Comparison of ENCODE assay signal across 15 cellular contexts in the genomic region with DNA sequence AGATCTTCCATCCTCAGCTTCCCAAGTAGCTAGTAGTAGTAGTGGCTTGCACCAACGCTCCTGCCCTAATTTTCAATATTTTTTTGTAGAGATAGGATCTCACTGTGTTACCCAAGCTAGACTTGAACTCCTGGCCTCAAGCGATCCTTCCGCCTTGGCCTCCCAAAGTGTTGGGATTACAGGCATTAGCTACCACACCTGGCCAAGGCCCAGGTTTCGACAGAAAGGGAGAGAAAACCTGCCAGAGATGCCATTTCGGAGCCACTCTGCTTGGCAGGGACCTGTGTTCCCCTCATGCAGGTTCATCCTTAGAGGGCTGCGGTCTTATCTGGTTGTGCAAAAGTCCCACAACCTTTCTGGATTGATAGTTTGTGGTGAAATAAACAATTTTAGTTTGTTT. TPM values are rescaled to one million over a fixed set of nuclear protein-coding genes. Genes with fewer than 3 reads are reported as not detected.
"Had no signal": no experiment of that assay in that cellular context is flagged by ENCODE, and none has a peak within 500 bp of the region (broad histone marks: within the 10 kb centered on the region; RNA-seq: fewer than 3 reads in every experiment).

No MANE protein-coding gene starts in this region.

- H3K4me3 Mint-ChIP-seq: naive thymus-derived CD4-positive, alpha-beta T cell; natural killer cell treated with Interleukin-12 subunit alpha and Interleukin-12 subunit beta and Interleukin-15 and Interleukin-18, amount 100 ng/mL, for 72 hours; stimulated activated memory B cell treated with anti-CD40 and anti-IgM and Interleukin-4, amounts not matched to agents 10 μg/mL and 1 μg/mL and 100 μg/mL, for 72 hours; stimulated activated naive CD8-positive, alpha-beta T cell treated with anti-CD3 and anti-CD28 coated beads, Interleukin-15, amount 100 ng/mL, for 72 hours had no signal

- H3K36me3 Mint-ChIP-seq: naive thymus-derived CD4-positive, alpha-beta T cell; natural killer cell treated with Interleukin-12 subunit alpha and Interleukin-12 subunit beta and Interleukin-15 and Interleukin-18, amount 100 ng/mL, for 72 hours; stimulated activated memory B cell treated with anti-CD40 and anti-IgM and Interleukin-4, amounts not matched to agents 10 μg/mL and 1 μg/mL and 100 μg/mL, for 72 hours had no signal

- H3K4me3 ChIP-seq: left ventricle myocardium inferior, lung, mucosa of descending colon, ovary, prostate gland, smooth muscle cell, thyroid gland, transverse colon, upper lobe of left lung, vagina had no signal

- H3K27ac ChIP-seq: left ventricle myocardium inferior, ovary, prostate gland, thyroid gland, transverse colon, upper lobe of left lung, vagina had no signal

- H3K36me3 ChIP-seq: left ventricle myocardium inferior, ovary, prostate gland, thyroid gland, transverse colon, upper lobe of left lung, vagina had no signal

- H3K4me1 Mint-ChIP-seq: stimulated activated memory B cell treated with anti-CD40 and anti-IgM and Interleukin-4, amounts not matched to agents 10 μg/mL and 1 μg/mL and 100 μg/mL, for 72 hours had no signal

- H3K9me3 ChIP-seq: left ventricle myocardium inferior, mucosa of descending colon, ovary, prostate gland, thyroid gland, transverse colon, upper lobe of left lung, vagina had no signal

- H3K4me2 ChIP-seq: smooth muscle cell had no signal

- H3K27me3 ChIP-seq: ovary, thyroid gland, upper lobe of left lung, vagina had no signal

- H3K9me3 Mint-ChIP-seq: naive thymus-derived CD4-positive, alpha-beta T cell; natural killer cell treated with Interleukin-12 subunit alpha and Interleukin-12 subunit beta and Interleukin-15 and Interleukin-18, amount 100 ng/mL, for 72 hours; stimulated activated memory B cell treated with anti-CD40 and anti-IgM and Interleukin-4, amounts not matched to agents 10 μg/mL and 1 μg/mL and 100 μg/mL, for 72 hours; stimulated activated naive CD8-positive, alpha-beta T cell treated with anti-CD3 and anti-CD28 coated beads, Interleukin-15, amount 100 ng/mL, for 72 hours had no signal

- H3K27ac Mint-ChIP-seq: naive thymus-derived CD4-positive, alpha-beta T cell; stimulated activated memory B cell treated with anti-CD40 and anti-IgM and Interleukin-4, amounts not matched to agents 10 μg/mL and 1 μg/mL and 100 μg/mL, for 72 hours; stimulated activated naive CD8-positive, alpha-beta T cell treated with anti-CD3 and anti-CD28 coated beads, Interleukin-15, amount 100 ng/mL, for 72 hours had no signal

RNA-seq across cellular contexts. Expression of gene FAM83F, which starts 41.4 kb away (rescaled TPM):
- total RNA-seq: myocyte had no signal
